In the genomic region with DNA sequence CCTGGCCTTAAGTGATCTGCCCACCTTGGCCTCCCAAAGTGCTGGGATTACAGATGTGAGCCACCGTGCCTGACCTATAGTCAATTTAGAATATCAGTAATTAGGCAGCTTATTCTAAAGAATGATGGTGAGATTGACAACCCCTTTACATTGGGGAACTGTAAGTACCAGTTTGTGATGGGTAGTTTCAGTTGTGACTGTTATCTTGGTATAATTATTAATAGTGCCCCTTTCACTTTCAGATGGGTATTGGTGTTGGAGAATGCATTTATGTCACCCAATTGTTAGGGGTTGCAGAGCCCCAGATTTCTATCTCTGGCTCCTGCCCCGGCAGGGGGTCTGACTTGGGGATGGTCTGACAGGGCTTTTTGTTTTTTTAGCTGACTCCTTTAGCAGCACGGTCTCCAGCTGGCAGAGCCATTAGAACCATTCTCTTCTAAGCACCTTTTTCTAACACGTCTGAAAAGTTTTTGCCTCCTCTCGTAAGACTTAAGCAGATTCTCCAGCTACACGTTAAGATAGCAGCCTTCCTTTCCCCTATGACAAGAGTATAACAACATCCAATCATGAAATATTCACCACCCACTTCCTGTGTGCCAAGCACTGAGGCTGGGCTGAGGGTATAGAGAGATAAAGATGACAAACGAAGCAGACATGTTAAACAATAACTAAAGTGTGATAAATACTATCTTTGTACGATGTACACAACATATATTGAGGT, we compare ENCODE assay signal across 16 cellular contexts.
DNase-seq lines count a peak whose midpoint lies in the region; ATAC-seq and TF ChIP-seq lines count a peak whose summit lies in the region.
"Had no signal": no experiment of that assay in that cellular context is flagged by ENCODE, and none has a peak within 500 bp of the region (broad histone marks: within the 10 kb centered on the region; RNA-seq: fewer than 3 reads in every experiment).

No MANE protein-coding gene starts in this region.

- CTCF ChIA-PET in activated CD4-positive, alpha-beta T cell treated with anti-CD3 and anti-CD28 coated beads, Interleukin-2, amount 10 ng/mL, durations not matched to agents 7 days and 5 days (lab: Charles Lee), result interaction anchor here (0.7 kb wide), 1 partner anchor 12 kb away, joined by 3 read pairs; no protein-coding TSS in a partner anchor

- ATAC-seq in GM21447 (IDR thresholded peaks at IDR 0.05; ENCODE audit: unreplicated experiment) (peak; percentile 71), HG03432 (IDR thresholded peaks at IDR 0.05; ENCODE audit: unreplicated experiment) (peak; percentile 73)
- ATAC-seq: A549 had no signal

- H4K91ac ChIP-seq in trophoblast cell (ENCODE audit: low read depth, low read length), result no peak overlapping the region

- no CpG with 5 or more reads among the region's 8 CpGs for WGBS in trophoblast cell (ENCODE audit: extremely low coverage, insufficient coverage, insufficient read length)

- H3K9me3 Mint-ChIP-seq in activated CD4-positive, alpha-beta T cell treated with anti-CD3 and anti-CD28 coated beads, Interleukin-2, amount 10 ng/mL, durations not matched to agents 7 days and 5 days, result peaks cover 3% of the 10 kb centered on the region
- no peaks in the 10 kb centered on the region for H3K9me3 Mint-ChIP-seq in neural progenitor cell
- H3K9me3 Mint-ChIP-seq: activated T-cell treated with anti-CD3 and anti-CD28 coated beads, Interleukin-2, amount 50 U/mL, for 24 hours; immature natural killer cell had no signal

- TF ChIP-seq CTCF in neural progenitor cell (IDR thresholded peaks at IDR 0.05), result no peak
- TF ChIP-seq CTCF in osteoblast (IDR thresholded peaks at IDR 0.05; ENCODE audit: extremely low read depth, low read depth, low read length), result no peak

- H3K36me3 ChIP-seq in neural progenitor cell (no peaks in the 10 kb centered on the region), osteoblast (ENCODE audit: insufficient read depth, low read length) (peaks cover 10% of the 10 kb centered on the region), trophoblast cell (ENCODE audit: control insufficient read depth in 1 of 2, insufficient read depth in 2 of 2, low read length in 2 of 2) (peaks cover 3 to 6% of the 10 kb centered on the region in 2 experiments)

- H4K20me1 ChIP-seq in neural progenitor cell (ENCODE audit: low read depth) (no peaks in the 10 kb centered on the region), osteoblast (ENCODE audit: insufficient read depth, low read length) (no peaks in the 10 kb centered on the region)

- no peak overlapping the region for H4K12ac ChIP-seq in trophoblast cell (ENCODE audit: low read depth, low read length)

- H2BK5ac ChIP-seq in trophoblast cell (ENCODE audit: low read depth, low read length, poor library complexity), result no peak overlapping the region

- H2BK12ac ChIP-seq in trophoblast cell (ENCODE audit: low read length), result no peak overlapping the region

- no peak overlapping the region for H3K9ac ChIP-seq in neural progenitor cell
- H3K9ac ChIP-seq in trophoblast cell (ENCODE audit: low read length), result no peak overlapping the region

- H3K4me1 Mint-ChIP-seq in activated CD4-positive, alpha-beta T cell treated with anti-CD3 and anti-CD28 coated beads, Interleukin-2, amount 10 ng/mL, durations not matched to agents 7 days and 5 days, result peaks cover 45% of the 10 kb centered on the region
- peaks cover 21% of the 10 kb centered on the region for H3K4me1 Mint-ChIP-seq in neural progenitor cell

- peak overlapping the region; percentile 58 for H3K27ac Mint-ChIP-seq in activated CD4-positive, alpha-beta T cell treated with anti-CD3 and anti-CD28 coated beads, Interleukin-2, amount 10 ng/mL, durations not matched to agents 7 days and 5 days
- H3K27ac Mint-ChIP-seq in neural progenitor cell, result peak overlapping the region; percentile 16
- H3K27ac Mint-ChIP-seq: activated T-cell treated with anti-CD3 and anti-CD28 coated beads, Interleukin-2, amount 50 U/mL, for 24 hours; immature natural killer cell had no signal

- no peak overlapping the region for H3K14ac ChIP-seq in trophoblast cell (ENCODE audit: low read length)

- H3K4me1 ChIP-seq in neural progenitor cell, result peaks cover 39% of the 10 kb centered on the region
- no peaks in the 10 kb centered on the region for H3K4me1 ChIP-seq in osteoblast (ENCODE audit: insufficient read depth, low read length)
- no peaks in the 10 kb centered on the region for H3K4me1 ChIP-seq in trophoblast cell (ENCODE audit: control insufficient read depth in 1 of 2, insufficient read depth in 2 of 2, low read length in 2 of 2)
- H3K4me1 ChIP-seq: A549 had no signal

- peaks cover 20% of the 10 kb centered on the region for H3F3A ChIP-seq in neural progenitor cell (ENCODE audit: low read depth)

- no peaks in the 10 kb centered on the region for H3K27me3 Mint-ChIP-seq in activated CD4-positive, alpha-beta T cell treated with anti-CD3 and anti-CD28 coated beads, Interleukin-2, amount 10 ng/mL, durations not matched to agents 7 days and 5 days
- H3K27me3 Mint-ChIP-seq in neural progenitor cell (ENCODE audit: insufficient read depth, low read depth), result peaks cover 4% of the 10 kb centered on the region
- H3K27me3 Mint-ChIP-seq: activated T-cell treated with anti-CD3 and anti-CD28 coated beads, Interleukin-2, amount 50 U/mL, for 24 hours had no signal

- no peak overlapping the region for H3K4me3 Mint-ChIP-seq in activated CD4-positive, alpha-beta T cell treated with anti-CD3 and anti-CD28 coated beads, Interleukin-2, amount 10 ng/mL, durations not matched to agents 7 days and 5 days
- H3K4me3 Mint-ChIP-seq in neural progenitor cell, result no peak overlapping the region
- H3K4me3 Mint-ChIP-seq: activated T-cell treated with anti-CD3 and anti-CD28 coated beads, Interleukin-2, amount 50 U/mL, for 24 hours; immature natural killer cell had no signal

- H2BK120ac ChIP-seq in trophoblast cell (ENCODE audit: insufficient read depth, low read length, poor library complexity), result no peak overlapping the region

- H3K23ac ChIP-seq in trophoblast cell (ENCODE audit: low read length), result no peak overlapping the region

- H3K79me1 ChIP-seq in trophoblast cell (ENCODE audit: low read length), result no peaks in the 10 kb centered on the region

- no peak for DNase-seq in activated CD4-positive, alpha-beta T cell treated with anti-CD3 and anti-CD28 coated beads, Interleukin-2, amount 10 ng/mL, durations not matched to agents 7 days and 5 days
- DNase-seq in activated CD4-positive, alpha-beta T cell treated with anti-CD3 and anti-CD28 coated beads for 1 hour, result no peak
- no peak for DNase-seq in neural progenitor cell (ENCODE audit: low spot score)
- DNase-seq in NOMO-1 treated with dmso at 0.1 percent for 144 hours (lab: John Stamatoyannopoulos, UW; ENCODE audit: unreplicated experiment), result no peak
- DNase-seq in osteoblast (ENCODE audit: insufficient read length, low spot score, missing footprints), result no peak
- DNase-seq in trophoblast cell, result no peak
- DNase-seq: activated T-cell treated with anti-CD3 and anti-CD28 coated beads, Interleukin-2, amount 50 U/mL, for 24 hours; Calu3; effector CD4-positive, alpha-beta T cell; immature natural killer cell; NCI-H1105 treated with DMSO at 0.1 percent for 48 hours; NCI-H510A treated with DMSO at 0.1 percent for 48 hours; posterior cingulate gyrus had no signal

- H3K36me3 Mint-ChIP-seq in activated CD4-positive, alpha-beta T cell treated with anti-CD3 and anti-CD28 coated beads, Interleukin-2, amount 10 ng/mL, durations not matched to agents 7 days and 5 days (ENCODE audit: low read depth), result peaks cover 29% of the 10 kb centered on the region
- H3K36me3 Mint-ChIP-seq in neural progenitor cell, result no peaks in the 10 kb centered on the region

- POLR2A ChIA-PET in activated CD4-positive, alpha-beta T cell treated with anti-CD3 and anti-CD28 coated beads, Interleukin-2, amount 10 ng/mL, durations not matched to agents 7 days and 5 days (lab: Charles Lee), result no interaction called here

- H3K27me3 ChIP-seq in neural progenitor cell (no peaks in the 10 kb centered on the region), osteoblast (ENCODE audit: insufficient read depth, low read length) (no peaks in the 10 kb centered on the region), trophoblast cell (ENCODE audit: insufficient read depth, low read length) (no peaks in the 10 kb centered on the region)

- H4K8ac ChIP-seq in trophoblast cell (ENCODE audit: low read depth, low read length), result no peak overlapping the region

- H3K27ac ChIP-seq in neural progenitor cell (no peak overlapping the region), osteoblast (ENCODE audit: low read depth, low read length) (no peak overlapping the region), trophoblast cell (ENCODE audit: low read depth, low read length) (no peak overlapping the region)
- H3K27ac ChIP-seq: A549 had no signal

- H3K4me3 ChIP-seq in neural progenitor cell (no peak overlapping the region), osteoblast (ENCODE audit: insufficient read depth, low read length) (no peak overlapping the region), trophoblast cell (ENCODE audit: low read depth, low read length) (no peak overlapping the region)
- H3K4me3 ChIP-seq: A549 had no signal

- H2AK5ac ChIP-seq in trophoblast cell (ENCODE audit: low read length), result no peak overlapping the region

- H3K79me2 ChIP-seq in neural progenitor cell (ENCODE audit: low read depth), result no peaks in the 10 kb centered on the region
- no peaks in the 10 kb centered on the region for H3K79me2 ChIP-seq in osteoblast (ENCODE audit: insufficient read depth, low read length)
- no peaks in the 10 kb centered on the region for H3K79me2 ChIP-seq in trophoblast cell (ENCODE audit: control insufficient read depth, insufficient read depth, low read length, poor library complexity)

- no peak overlapping the region for H3K4ac ChIP-seq in trophoblast cell (ENCODE audit: low read depth, low read length)

- H2AFZ ChIP-seq in neural progenitor cell (replicated peaks), result no peak overlapping the region
- no peak overlapping the region for H2AFZ ChIP-seq in osteoblast (ENCODE audit: low read length)
- no peak overlapping the region for H2AFZ ChIP-seq in trophoblast cell (ENCODE audit: insufficient read depth, low read length, poor library complexity)

- no peaks in the 10 kb centered on the region for H3K9me3 ChIP-seq in neural progenitor cell (ENCODE audit: low read depth)
- no peaks in the 10 kb centered on the region for H3K9me3 ChIP-seq in osteoblast (ENCODE audit: low read depth, low read length)
- H3K9me3 ChIP-seq in trophoblast cell (ENCODE audit: insufficient read depth, low read depth, low read length), result no peaks in the 10 kb centered on the region
- H3K9me3 ChIP-seq: A549 had no signal

- no peak overlapping the region for H3K18ac ChIP-seq in trophoblast cell (ENCODE audit: low read length)

- H3K4me2 ChIP-seq in neural progenitor cell (no peak overlapping the region), osteoblast (ENCODE audit: insufficient read depth, low read length) (no peak overlapping the region), trophoblast cell (ENCODE audit: low read length) (no peak overlapping the region)
- H3K4me2 ChIP-seq: A549 had no signal
